In genomic region chrX:55111578-55112254, GRCh38 we compare ENCODE assay signal across 24 cellular contexts. TPM values are rescaled to one million over a fixed set of nuclear protein-coding genes. Genes with fewer than 3 reads are reported as not detected.
A peak's percentile ranks its signal among the peaks of the same experiment; 100 is the strongest.
DNase-seq lines count a peak whose midpoint lies in the region; ATAC-seq and TF ChIP-seq lines count a peak whose summit lies in the region.
"Had no signal": no experiment of that assay in that cellular context is flagged by ENCODE, and none has a peak within 500 bp of the region (broad histone marks: within the 10 kb centered on the region; RNA-seq: fewer than 3 reads in every experiment).

No MANE protein-coding gene starts in this region.

- H3K36me3 ChIP-seq in trophoblast cell (ENCODE audit: control insufficient read depth in 1 of 2, insufficient read depth in 2 of 2, low read length in 2 of 2): no peaks in the 10 kb centered on the region
- no peaks in the 10 kb centered on the region for H3K36me3 ChIP-seq in body of pancreas (replicated peaks in 1 of 2; ENCODE audit: insufficient read depth in 1 of 2, low read depth in 2 of 2)

- H3K79me2 ChIP-seq in trophoblast cell (ENCODE audit: control insufficient read depth, insufficient read depth, low read length, poor library complexity): no peaks in the 10 kb centered on the region

- H3K9me3 ChIP-seq in trophoblast cell (ENCODE audit: insufficient read depth, low read depth, low read length) (no peaks in the 10 kb centered on the region), body of pancreas (no peaks in the 10 kb centered on the region)
- H3K9me3 ChIP-seq: SK-N-SH had no signal

- TF ChIP-seq CTCF in GM10248 (IDR thresholded peaks at IDR 0.05; ENCODE audit: control extremely low read depth, extremely low read depth, low read depth, missing control alignments) (no peak), body of pancreas (IDR thresholded peaks at IDR 0.05) (no peak)

- CTCF ChIA-PET in GM10248 (lab: Yijun Ruan, JAX): interaction anchor here (1.5 kb wide), 1 partner anchor 14 kb away, joined by 5 read pairs; no protein-coding TSS in a partner anchor

- POLR2A ChIA-PET in GM10248 (lab: Yijun Ruan, JAX): no interaction called here

- no peak overlapping the region for H2AK5ac ChIP-seq in trophoblast cell (ENCODE audit: low read length)

- H4K8ac ChIP-seq in trophoblast cell (ENCODE audit: low read depth, low read length): peak overlapping the region; percentile 38

- H3K27me3 ChIP-seq in trophoblast cell (ENCODE audit: insufficient read depth, low read length) (no peaks in the 10 kb centered on the region), body of pancreas (no peaks in the 10 kb centered on the region)

- intact Hi-C loops in body of pancreas (cut with DNase I): no loop called here

- no peak overlapping the region for H3K4ac ChIP-seq in trophoblast cell (ENCODE audit: low read depth, low read length)

- H3K79me1 ChIP-seq in trophoblast cell (ENCODE audit: low read length): peaks cover 2% of the 10 kb centered on the region

- H3K18ac ChIP-seq in trophoblast cell (ENCODE audit: low read length): no peak overlapping the region

- H2AFZ ChIP-seq in trophoblast cell (ENCODE audit: insufficient read depth, low read length, poor library complexity): no peak overlapping the region

- TF ChIP-seq POLR2A in body of pancreas (IDR thresholded peaks at IDR 0.05): no peak

- WGBS in trophoblast cell (ENCODE audit: extremely low coverage, insufficient coverage, insufficient read length): no CpG with 5 or more reads among the region's 8 CpGs
- WGBS in body of pancreas, 2 donors: 37 to 40% methylated on average over 7 to 8 of the region's 8 CpGs

- peak overlapping the region; percentile 40 for H2BK5ac ChIP-seq in trophoblast cell (ENCODE audit: low read depth, low read length, poor library complexity)

- H3K9ac ChIP-seq in trophoblast cell (ENCODE audit: low read length): no peak overlapping the region
- H3K9ac ChIP-seq: SK-N-SH had no signal

- H3K27ac ChIP-seq in trophoblast cell (ENCODE audit: low read depth, low read length): no peak overlapping the region
- H3K27ac ChIP-seq in body of pancreas: no peak overlapping the region

- no peak overlapping the region for H2BK12ac ChIP-seq in trophoblast cell (ENCODE audit: low read length)

- H4K12ac ChIP-seq in trophoblast cell (ENCODE audit: low read depth, low read length): peak overlapping the region; percentile 54

- DNase-seq in DMS153 (lab: John Stamatoyannopoulos, UW) (peak; percentile 63), DMS53 treated with DMSO at 0.1 percent for 48 hours (lab: John Stamatoyannopoulos, UW; ENCODE audit: unreplicated experiment) (peak; percentile 24), NCI-H748 treated with DMSO at 0.1 percent for 48 hours (lab: John Stamatoyannopoulos, UW) (peak; percentile 41), trophoblast cell (no peak), GM10248 (ENCODE audit: extremely low spot score) (no peak), body of pancreas (no peak)
- DNase-seq: ACHN; C1 segment of cervical spinal cord; CD8-positive, alpha-beta memory T cell; GF-D8; H7; HFFc6; IMR-90; Karpas-422; NCI-H187; NCI-H2171; NCI-H526; PC-3; SHP77 treated with DMSO at 0.1 percent for 48 hours; SK-N-SH; T-cell; T-helper 9 cell had no signal

- no peak overlapping the region for H3K14ac ChIP-seq in trophoblast cell (ENCODE audit: low read length)

- H3K4me1 ChIP-seq in trophoblast cell (ENCODE audit: control insufficient read depth in 1 of 2, insufficient read depth in 2 of 2, low read length in 2 of 2) (peaks cover 2 to 4% of the 10 kb centered on the region in 2 experiments), body of pancreas (no peaks in the 10 kb centered on the region)

- no peak overlapping the region for H3K4me3 ChIP-seq in trophoblast cell (ENCODE audit: low read depth, low read length)
- H3K4me3 ChIP-seq in body of pancreas: no peak overlapping the region

- peak overlapping the region; percentile 22 for H2BK120ac ChIP-seq in trophoblast cell (ENCODE audit: insufficient read depth, low read length, poor library complexity)

- H4K91ac ChIP-seq in trophoblast cell (ENCODE audit: low read depth, low read length): peak overlapping the region; percentile 14

- H3K4me2 ChIP-seq in trophoblast cell (ENCODE audit: low read length): no peak overlapping the region
- H3K4me2 ChIP-seq: SK-N-SH had no signal

- ATAC-seq in body of pancreas (no peak), HG03469 (IDR thresholded peaks at IDR 0.05; ENCODE audit: unreplicated experiment) (no peak)
- ATAC-seq: PC-3, T-cell had no signal

- no peak overlapping the region for H3K23ac ChIP-seq in trophoblast cell (ENCODE audit: low read length)

RNA-seq across cellular contexts. Expression of gene PAGE2, which starts 22.9 kb away (rescaled TPM):
- 0.11 TPM in 1 of 2 replicates, not detected in the other for polyA plus RNA-seq in trophoblast cell (2013)
- not detected for total RNA-seq in body of pancreas
- total RNA-seq: CD8-positive, alpha-beta memory T cell; H7; IMR-90; MCF 10A; PC-3; T-cell had no signal
- polyA plus RNA-seq: CD8-positive, alpha-beta memory T cell; IMR-90 had no signal

RNA-seq across cellular contexts. Expression of gene PAGE2B, which starts 36.9 kb away (rescaled TPM):
- polyA plus RNA-seq in trophoblast cell (2013): 0.26 TPM in 1 of 2 replicates, not detected in the other
- not detected for total RNA-seq in body of pancreas
- total RNA-seq: CD8-positive, alpha-beta memory T cell; H7; HFFc6; IMR-90; MCF 10A; PC-3 had no signal
- polyA plus RNA-seq: CD8-positive, alpha-beta memory T cell; IMR-90 had no signal

Comparison
In these comparisons a context has a peak if more than half of its experiments do, and no peak if none do; other contexts are left out.
1. DNase-seq: peak in DMS153 (single experiment), DMS53 treated with DMSO at 0.1 percent for 48 hours (single experiment) and NCI-H748 treated with DMSO at 0.1 percent for 48 hours (single experiment); none in trophoblast cell (0 of 2), GM10248 (single experiment) and body of pancreas (0 of 4).